Comparison of ENCODE assay signal across 9 cellular contexts in genomic region chr4:154779362-154779947, GRCh38. TPM values are rescaled to one million over a fixed set of nuclear protein-coding genes. Genes with fewer than 3 reads are reported as not detected.
A peak's percentile ranks its signal among the peaks of the same experiment; 100 is the strongest.
DNase-seq lines count a peak whose midpoint lies in the region; ATAC-seq, FAIRE-seq and TF ChIP-seq lines count a peak whose summit lies in the region.
"Had no signal": no experiment of that assay in that cellular context is flagged by ENCODE, and none has a peak within 500 bp of the region (broad histone marks: within the 10 kb centered on the region; RNA-seq: fewer than 3 reads in every experiment).

No MANE protein-coding gene starts in this region.

- H2BK5ac ChIP-seq in H1 (ENCODE audit: low read depth, low read length) (no peak overlapping the region), neuronal stem cell (ENCODE audit: low read length) (no peak overlapping the region)

- no peak overlapping the region for H3K4me3 ChIP-seq in H1 (ENCODE audit: extremely low read depth in 1 of 4, insufficient read depth in 2 of 4, low read depth in 3 of 4, low read length in 4 of 4)
- no peak overlapping the region for H3K4me3 ChIP-seq in neuronal stem cell (ENCODE audit: low read length in 2 of 2)

- TF ChIP-seq EP300 in H1 (IDR thresholded peaks at IDR 0.05; ENCODE audit: borderline replicate concordance in 1 of 2, low read depth in 2 of 2, low read length in 2 of 2) = no peak

- no peak for TF ChIP-seq POLR2A in H1 (IDR thresholded peaks at IDR 0.05; ENCODE audit: control extremely low read depth in 1 of 2, low read depth in 2 of 2, low read length in 2 of 2)

- no peak overlapping the region for H4K5ac ChIP-seq in H1 (ENCODE audit: insufficient read length, low read depth, low read length)

- no peaks in the 10 kb centered on the region for H3K79me2 ChIP-seq in H1 (ENCODE audit: control insufficient read depth in 1 of 2, insufficient read depth in 2 of 2, low read length in 2 of 2)

- POLR2A ChIA-PET in H1 (lab: Charles Lee; ENCODE audit: partially characterized antibody) = interaction anchor here (1.6 kb wide), 1 partner anchor 36 kb away, joined by 6 read pairs; the partner anchor contains the start of gene LRAT

- H2AFZ ChIP-seq in H1 (ENCODE audit: low read length) = no peak overlapping the region
- no peak overlapping the region for H2AFZ ChIP-seq in neuronal stem cell (ENCODE audit: low read length)

- no peak overlapping the region for H2BK20ac ChIP-seq in H1 (ENCODE audit: low read length)

- ATAC-seq in HG03457 (IDR thresholded peaks at IDR 0.05; ENCODE audit: unreplicated experiment) = no peak
- no peak for ATAC-seq in GM18909 (IDR thresholded peaks at IDR 0.05; ENCODE audit: poor library complexity, unreplicated experiment)

- TF ChIP-seq CTCF in H1 (IDR thresholded peaks at IDR 0.05; ENCODE audit: control extremely low read depth in 1 of 3, insufficient read depth in 1 of 3, low read depth in 1 of 3, low read length in 3 of 3) = peak in 2 of 3 experiments; percentile 58; a peak in 2 of 4 replicates

- H3K4me2 ChIP-seq in H1 (ENCODE audit: insufficient read depth in 1 of 2, low read depth in 2 of 2, low read length in 2 of 2) (no peak overlapping the region), neuronal stem cell (ENCODE audit: insufficient read depth, low read length, poor library complexity, severe bottlenecking) (no peak overlapping the region)

- H2BK120ac ChIP-seq in H1 (replicated peaks; ENCODE audit: low read depth, low read length) (no peak overlapping the region), neuronal stem cell (ENCODE audit: low read depth, low read length) (no peak overlapping the region)

- H3K79me1 ChIP-seq in H1 (ENCODE audit: low read depth, low read length) = no peaks in the 10 kb centered on the region
- H3K79me1 ChIP-seq in neuronal stem cell (ENCODE audit: low read depth, low read length) = peaks cover 2% of the 10 kb centered on the region

- H3K9me3 ChIP-seq in H1 (ENCODE audit: insufficient read depth in 2 of 2, low read depth in 1 of 2, low read length in 1 of 2) (no peaks in the 10 kb centered on the region), neuronal stem cell (replicated peaks in 1 of 2; ENCODE audit: control insufficient read depth in 2 of 2, insufficient read depth in 1 of 2, low read depth in 1 of 2, low read length in 2 of 2) (no peaks in the 10 kb centered on the region)

- H3K23me2 ChIP-seq in H1 (ENCODE audit: low read depth, low read length) = no peaks in the 10 kb centered on the region

- peak; percentile 73 to 74 for TF ChIP-seq RAD21 in H1 (IDR thresholded peaks at IDR 0.05 in 1 of 2, conservative IDR thresholded peaks at IDR 0.05 in 1 of 2; ENCODE audit: low read depth in 2 of 2, low read length in 2 of 2)

- no peaks in the 10 kb centered on the region for H3K27me3 ChIP-seq in H1 (replicated peaks in 1 of 4; ENCODE audit: control insufficient read depth in 3 of 4, extremely low read depth in 1 of 4, insufficient read depth in 3 of 4, low read length in 3 of 4)
- no peaks in the 10 kb centered on the region for H3K27me3 ChIP-seq in neuronal stem cell (ENCODE audit: control insufficient read depth in 3 of 3, insufficient read depth in 3 of 3, low read depth in 1 of 3, low read length in 3 of 3)

- H3K9ac ChIP-seq in H1 (replicated peaks in 1 of 4; ENCODE audit: extremely low read depth in 1 of 4, low read depth in 3 of 4, low read length in 3 of 4) (no peak overlapping the region), neuronal stem cell (ENCODE audit: low read depth, low read length, poor library complexity) (no peak overlapping the region)

- DNase-seq in ELR (ENCODE audit: low read depth) (peak; percentile 51), NCI-H1417 treated with DMSO at 0.1 percent for 48 hours (lab: John Stamatoyannopoulos, UW) (peak; percentile 15), H1 (ENCODE audit: low read depth in 1 of 2, low spot score in 2 of 2) (no peak), neuronal stem cell (ENCODE audit: low spot score) (peak; percentile 0)
- DNase-seq in stimulated activated CD8-positive, alpha-beta memory T cell treated with anti-CD3 and anti-CD28 coated beads, Interleukin-4, amount 100 ng/mL, for 48 hours = no peak
- DNase-seq in stimulated activated CD4-positive, alpha-beta T cell treated with anti-CD3 and anti-CD28 coated beads, Interleukin-2, amount 100 ng/mL, for 48 hours = no peak

- H3K14ac ChIP-seq in H1 (ENCODE audit: insufficient read length) (no peak overlapping the region), neuronal stem cell (ENCODE audit: low read length) (no peak overlapping the region)

- H3K36me3 ChIP-seq in H1 (ENCODE audit: control insufficient read depth in 2 of 4, insufficient read depth in 4 of 4, low read length in 3 of 4) (no peaks in the 10 kb centered on the region), neuronal stem cell (replicated peaks in 1 of 2; ENCODE audit: control insufficient read depth in 2 of 2, insufficient read depth in 2 of 2, low read length in 2 of 2) (no peaks in the 10 kb centered on the region)

- no peak overlapping the region for H3K23ac ChIP-seq in H1 (ENCODE audit: insufficient read length)
- H3K23ac ChIP-seq in neuronal stem cell (ENCODE audit: low read depth, low read length, poor library complexity) = no peak overlapping the region

- no peak overlapping the region for H3K56ac ChIP-seq in H1 (replicated peaks; ENCODE audit: insufficient read length, low read depth, low read length)

- no peak overlapping the region for H3K4ac ChIP-seq in H1 (replicated peaks; ENCODE audit: insufficient read length, low read depth, low read length)
- no peak overlapping the region for H3K4ac ChIP-seq in neuronal stem cell (ENCODE audit: low read length)

- H4K8ac ChIP-seq in H1 (ENCODE audit: extremely low read depth, insufficient read depth, low read length) = no peak overlapping the region
- H4K8ac ChIP-seq in neuronal stem cell (ENCODE audit: low read depth, low read length) = no peak overlapping the region

- H4K91ac ChIP-seq in H1 (replicated peaks; ENCODE audit: insufficient read length, low read length) (no peak overlapping the region), neuronal stem cell (ENCODE audit: low read depth, low read length, poor library complexity) (no peak overlapping the region)

- H2AK5ac ChIP-seq in H1 (ENCODE audit: low read depth, low read length) (no peak overlapping the region), neuronal stem cell (ENCODE audit: low read depth, low read length) (no peak overlapping the region)

- CTCF ChIA-PET in H1 (lab: Charles Lee; ENCODE audit: partially characterized antibody) = interaction anchor here (0.7 to 6.4 kb wide), 26 partner anchors 8 to 220 kb away, joined by 3 to 89 read pairs (median 4); partner anchors contain the start of gene LRAT

- no peak overlapping the region for H3K27ac ChIP-seq in H1 (ENCODE audit: low read depth, low read length)
- H3K27ac ChIP-seq in neuronal stem cell (replicated peaks; ENCODE audit: low read length) = no peak overlapping the region
- H3K27ac ChIP-seq: HL-60 had no signal

- 59% methylated on average over 3 of the region's 3 CpGs; no CpG with 5 or more reads in 1 of the 2 experiments for WGBS in H1 (ENCODE audit: extremely low coverage in 1 of 2, insufficient coverage in 1 of 2, insufficient read length in 1 of 2, insufficient replicate concordance in 2 of 2, low coverage in 1 of 2, low lambda C conversion rate in 2 of 2, missing lambda C conversion rate in 1 of 2), 2 experiments
- no CpG with 5 or more reads among the region's 3 CpGs for WGBS in neuronal stem cell (ENCODE audit: extremely low coverage in 2 of 2, insufficient read length in 2 of 2, insufficient replicate concordance in 1 of 2), 2 donors

- H3K4me1 ChIP-seq in H1 (replicated peaks in 1 of 4; ENCODE audit: control insufficient read depth in 3 of 4, insufficient read depth in 4 of 4, low read length in 3 of 4) (no peaks in the 10 kb centered on the region), neuronal stem cell (ENCODE audit: control insufficient read depth in 2 of 2, insufficient read depth in 1 of 2, low read depth in 1 of 2, low read length in 2 of 2) (no peaks in the 10 kb centered on the region)

- no peaks in the 10 kb centered on the region for H4K20me1 ChIP-seq in H1 (replicated peaks in 1 of 2; ENCODE audit: control insufficient read depth in 1 of 2, insufficient read depth in 2 of 2, low read length in 2 of 2)

- H2BK15ac ChIP-seq in H1 (ENCODE audit: low read length) (no peak overlapping the region), neuronal stem cell (ENCODE audit: low read length) (no peak overlapping the region)

- H3K18ac ChIP-seq in H1 (ENCODE audit: extremely low read depth, low read length) (no peak overlapping the region), neuronal stem cell (ENCODE audit: low read length) (no peak overlapping the region)

- FAIRE-seq in H1 (lab: Jason Lieb, UNC) = peak; percentile 93

- H2BK12ac ChIP-seq in H1 (ENCODE audit: low read depth, low read length) = no peak overlapping the region
- H2BK12ac ChIP-seq in neuronal stem cell (ENCODE audit: low read length) = no peak overlapping the region

TF ChIP-seq in H1, 55 proteins besides CTCF, POLR2A, EP300 and RAD21 (continues in another document):
- no peak for TF ChIP-seq CHD2 (IDR thresholded peaks at IDR 0.05; ENCODE audit: low read length)
- no peak for TF ChIP-seq KDM5A (IDR thresholded peaks at IDR 0.05; ENCODE audit: low read length)
- no peak for TF ChIP-seq TCF12 (IDR thresholded peaks at IDR 0.05; ENCODE audit: low read depth, low read length)

RNA-seq across cellular contexts. Expression of gene RBM46, which starts 1.6 kb away (rescaled TPM):
- 0.29 and 0.54 TPM in 2 replicates for total RNA-seq in H1 (2021; fragmentation: NEBNext Ultra II Directional; extraction: Animal tissue kit (Norgen Biotek cat#: 25700))
- 0.06 and 0.12 TPM in 2 replicates for polyA plus RNA-seq in H1 (2011; rRNA removed)
- polyA plus RNA-seq in H1 (2011; cell fraction: cytosol; rRNA removed) = 0.23 TPM
- polyA plus RNA-seq in H1 (2011; cell fraction: nucleus; rRNA removed) = 0.20 TPM
- polyA plus RNA-seq in H1 (2012, experiment 1 of 2) = 0.20 to 0.73 TPM (median 0.27 TPM) in 4 replicates
- polyA plus RNA-seq in H1 (2012, experiment 2 of 2) = not detected
- 0.53 TPM for polyA plus RNA-seq in H1 (2013, experiment 1 of 2)
- polyA plus RNA-seq in H1 (2013, experiment 2 of 2) = 0.53 TPM
- 0.16 and 0.20 TPM in 2 replicates for polyA minus RNA-seq in H1 (2011; rRNA and poly(A)+ RNA removed)
- not detected for polyA minus RNA-seq in H1 (2011; cell fraction: cytosol; rRNA and poly(A)+ RNA removed)
- 0.40 TPM for polyA minus RNA-seq in H1 (2011; cell fraction: nucleus; rRNA and poly(A)+ RNA removed)
- polyA plus RNA-seq in neuronal stem cell (2013, experiment 1 of 2) = 0.06 TPM
- 0.04 TPM for polyA plus RNA-seq in neuronal stem cell (2013, experiment 2 of 2)

RNA-seq across cellular contexts. Expression of gene LRAT, which starts 35.7 kb away (rescaled TPM):
- total RNA-seq in H1 (2021; fragmentation: NEBNext Ultra II Directional; extraction: Animal tissue kit (Norgen Biotek cat#: 25700)) = 10.3 and 10.6 TPM in 2 replicates
- 4.3 and 4.5 TPM in 2 replicates for polyA plus RNA-seq in H1 (2011; rRNA removed)
- polyA plus RNA-seq in H1 (2011; cell fraction: cytosol; rRNA removed) = 4.4 TPM
- 8.3 TPM for polyA plus RNA-seq in H1 (2011; cell fraction: nucleus; rRNA removed)
- 8.9 to 13.3 TPM (median 9.7 TPM) in 4 replicates for polyA plus RNA-seq in H1 (2012, experiment 1 of 2)
- polyA plus RNA-seq in H1 (2012, experiment 2 of 2) = 2.1 TPM
- polyA plus RNA-seq in H1 (2013, experiment 1 of 2) = 18.0 TPM
- polyA plus RNA-seq in H1 (2013, experiment 2 of 2) = 20.9 TPM
- polyA minus RNA-seq in H1 (2011; rRNA and poly(A)+ RNA removed) = 6.0 and 10.0 TPM in 2 replicates
- 7.3 TPM for polyA minus RNA-seq in H1 (2011; cell fraction: cytosol; rRNA and poly(A)+ RNA removed)
- polyA minus RNA-seq in H1 (2011; cell fraction: nucleus; rRNA and poly(A)+ RNA removed) = 14.4 TPM
- polyA plus RNA-seq in neuronal stem cell (2013, experiment 1 of 2) = 0.61 TPM
- polyA plus RNA-seq in neuronal stem cell (2013, experiment 2 of 2) = 0.57 TPM

Comparison
In these comparisons a context has a peak if more than half of its experiments do, and no peak if none do; other contexts are left out.
1. DNase-seq: peak in ELR (single experiment), NCI-H1417 treated with DMSO at 0.1 percent for 48 hours (single experiment) and neuronal stem cell (single experiment); none in H1 (0 of 2), stimulated activated CD8-positive, alpha-beta memory T cell treated with anti-CD3 and anti-CD28 coated beads, Interleukin-4, amount 100 ng/mL, for 48 hours (single experiment) and stimulated activated CD4-positive, alpha-beta T cell treated with anti-CD3 and anti-CD28 coated beads, Interleukin-2, amount 100 ng/mL, for 48 hours (0 of 2).